2 cellular contexts compared by ENCODE assay signal in genomic region chr10:100053686-100054460, GRCh38.
TF ChIP-seq lines count a peak whose summit lies in the region.

No MANE protein-coding gene starts in this region.

TF ChIP-seq in GM23338, 12 proteins besides CTCF, POLR2A, EP300 and RAD21:
- TF ChIP-seq ZNF331 (CRISPR knock-in tag; IDR thresholded peaks at IDR 0.05; ENCODE audit: low read depth) (no peak), POLR2AphosphoS5 (IDR thresholded peaks at IDR 0.05; ENCODE audit: low read depth) (no peak), JUNB (IDR thresholded peaks at IDR 0.05; ENCODE audit: unreplicated experiment) (no peak), REST (IDR thresholded peaks at IDR 0.05; ENCODE audit: unreplicated experiment) (no peak), EZH2phosphoT487 (IDR thresholded peaks at IDR 0.05; ENCODE audit: unreplicated experiment) (no peak), ZNF462 (CRISPR knock-in tag; IDR thresholded peaks at IDR 0.05) (no peak), CREB1 (CRISPR knock-in tag; IDR thresholded peaks at IDR 0.05; ENCODE audit: low read depth) (no peak), ZNF114 (CRISPR knock-in tag; IDR thresholded peaks at IDR 0.05) (no peak), STAT1 (IDR thresholded peaks at IDR 0.05; ENCODE audit: unreplicated experiment) (no peak), ETS1 (IDR thresholded peaks at IDR 0.05) (no peak), NANOG (IDR thresholded peaks at IDR 0.05; ENCODE audit: borderline replicate concordance) (no peak), EZH2 (IDR thresholded peaks at IDR 0.05; ENCODE audit: low read depth, unreplicated experiment) (no peak)
TF ChIP-seq in GM23338: peak in this region for 0.

TF ChIP-seq in H1, 55 proteins besides CTCF, POLR2A, EP300 and RAD21:
- TF ChIP-seq MAFK (IDR thresholded peaks at IDR 0.05; ENCODE audit: low read depth, low read length) (peak; percentile 53; the same call in 1 of the 2 replicates), BRCA1 (IDR thresholded peaks at IDR 0.05; ENCODE audit: low read depth, low read length) (no peak)
